ENCODE assay signal across 1 cellular context in genomic region chr2:112138143-112139032, GRCh38.
A peak's percentile ranks its signal among the peaks of the same experiment; 100 is the strongest.
TF ChIP-seq lines count a peak whose summit lies in the region.

A gene with protein sequence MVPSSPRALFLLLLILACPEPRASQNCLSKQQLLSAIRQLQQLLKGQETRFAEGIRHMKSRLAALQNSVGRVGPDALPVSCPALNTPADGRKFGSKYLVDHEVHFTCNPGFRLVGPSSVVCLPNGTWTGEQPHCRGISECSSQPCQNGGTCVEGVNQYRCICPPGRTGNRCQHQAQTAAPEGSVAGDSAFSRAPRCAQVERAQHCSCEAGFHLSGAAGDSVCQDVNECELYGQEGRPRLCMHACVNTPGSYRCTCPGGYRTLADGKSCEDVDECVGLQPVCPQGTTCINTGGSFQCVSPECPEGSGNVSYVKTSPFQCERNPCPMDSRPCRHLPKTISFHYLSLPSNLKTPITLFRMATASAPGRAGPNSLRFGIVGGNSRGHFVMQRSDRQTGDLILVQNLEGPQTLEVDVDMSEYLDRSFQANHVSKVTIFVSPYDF (plus strand): TSS chr2:112138385. CDS start chr2:112138656, 271 bp downstream.

TF ChIP-seq in HepG2, 621 proteins besides CTCF, POLR2A, EP300 and RAD21 (continued from another document):
- TF ChIP-seq ZNF574 (CRISPR knock-in tag; IDR thresholded peaks at IDR 0.05), result no peak
- no peak for TF ChIP-seq ZNF816 (CRISPR knock-in tag; IDR thresholded peaks at IDR 0.05; ENCODE audit: borderline replicate concordance)
- TF ChIP-seq, protein P1, sequence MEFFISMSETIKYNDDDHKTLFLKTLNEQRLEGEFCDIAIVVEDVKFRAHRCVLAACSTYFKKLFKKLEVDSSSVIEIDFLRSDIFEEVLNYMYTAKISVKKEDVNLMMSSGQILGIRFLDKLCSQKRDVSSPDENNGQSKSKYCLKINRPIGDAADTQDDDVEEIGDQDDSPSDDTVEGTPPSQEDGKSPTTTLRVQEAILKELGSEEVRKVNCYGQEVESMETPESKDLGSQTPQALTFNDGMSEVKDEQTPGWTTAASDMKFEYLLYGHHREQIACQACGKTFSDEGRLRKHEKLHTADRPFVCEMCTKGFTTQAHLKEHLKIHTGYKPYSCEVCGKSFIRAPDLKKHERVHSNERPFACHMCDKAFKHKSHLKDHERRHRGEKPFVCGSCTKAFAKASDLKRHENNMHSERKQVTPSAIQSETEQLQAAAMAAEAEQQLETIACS (CRISPR knock-in tag; IDR thresholded peaks at IDR 0.05), result peak; percentile 92
- peak; percentile 51; the same call in 1 of the 2 replicates for TF ChIP-seq HES4 (CRISPR knock-in tag; IDR thresholded peaks at IDR 0.05; ENCODE audit: borderline replicate concordance)
- TF ChIP-seq ZKSCAN1 (IDR thresholded peaks at IDR 0.05; ENCODE audit: low read length), result no peak
